Comparison of ENCODE assay signal across 1 cellular context in genomic region chr11:124724854-124725718, GRCh38.
TF ChIP-seq lines count a peak whose summit lies in the region.

No MANE protein-coding gene starts in this region.

TF ChIP-seq in GM23338, 12 proteins besides CTCF, POLR2A, EP300 and RAD21 (continued from another document):
- no peak for TF ChIP-seq ZNF462 (CRISPR knock-in tag; IDR thresholded peaks at IDR 0.05)
- TF ChIP-seq REST (IDR thresholded peaks at IDR 0.05; ENCODE audit: unreplicated experiment) = no peak
- TF ChIP-seq ZNF331 (CRISPR knock-in tag; IDR thresholded peaks at IDR 0.05; ENCODE audit: low read depth) = no peak
- TF ChIP-seq EZH2phosphoT487 (IDR thresholded peaks at IDR 0.05; ENCODE audit: unreplicated experiment) = no peak
TF ChIP-seq in GM23338: peak in this region for 0.
